ENCODE assay signal across 8 cellular contexts in genomic region chr10:93541402-93542357, GRCh38. TPM values are rescaled to one million over a fixed set of nuclear protein-coding genes. Genes with fewer than 3 reads are reported as not detected.
DNase-seq lines count a peak whose midpoint lies in the region; ATAC-seq, FAIRE-seq and TF ChIP-seq lines count a peak whose summit lies in the region.

No MANE protein-coding gene starts in this region.

- peak; percentile 29 for DNase-seq in AG10803 (ENCODE audit: low read depth)
- DNase-seq in H54 (ENCODE audit: insufficient read length, low spot score): peak; percentile 58
- DNase-seq in T-helper 17 cell: peak in 1 of 3 donors; percentile 8
- peak; percentile 65 for DNase-seq in fibroblast of pulmonary artery (ENCODE audit: low read depth)
- DNase-seq in posterior vena cava (ENCODE audit: low spot score): peak; percentile 86
- no peak for DNase-seq in activated gamma-delta T cell treated with Interleukin-2 at 50 U/mL for 16 hours

- no peaks in the 10 kb centered on the region for H3K36me3 Mint-ChIP-seq in T-helper 17 cell (ENCODE audit: low read depth)

- peak overlapping the region; percentile 34 for H3K4me3 ChIP-seq in AG10803 (ENCODE audit: low read length)
- peak overlapping the region; percentile 41 for H3K4me3 ChIP-seq in fibroblast of pulmonary artery (replicated peaks; ENCODE audit: low read depth, low read length)

- TF ChIP-seq CTCF in AG10803 (conservative IDR thresholded peaks at IDR 0.05; ENCODE audit: low read length) (peak; percentile 86), fibroblast of pulmonary artery (IDR thresholded peaks at IDR 0.05; ENCODE audit: low read length, missing control alignments) (peak; percentile 94)

- no peak overlapping the region for H3K4me3 Mint-ChIP-seq in T-helper 17 cell

- peaks cover 26% of the 10 kb centered on the region for H3K27me3 Mint-ChIP-seq in T-helper 17 cell

- intact Hi-C loops in posterior vena cava (cut with DNase I): no loop called here

- no peak for FAIRE-seq in H54 (lab: Jason Lieb, UNC)

- no peak overlapping the region for H3K27ac Mint-ChIP-seq in T-helper 17 cell

- no peaks in the 10 kb centered on the region for H3K9me3 ChIP-seq in T-helper 17 cell (ENCODE audit: control insufficient read depth, low read length, poor library complexity, severe bottlenecking)

- peak; percentile 45 for ATAC-seq in T-helper 17 cell
- no peak for ATAC-seq in HG03432 (IDR thresholded peaks at IDR 0.05; ENCODE audit: unreplicated experiment)
- ATAC-seq in HG02852 (IDR thresholded peaks at IDR 0.05; ENCODE audit: unreplicated experiment): no peak

- no peak for TF ChIP-seq POLR2A in H54 (IDR thresholded peaks at IDR 0.05; ENCODE audit: low read depth, low read length)

- H3K4me1 Mint-ChIP-seq in T-helper 17 cell: peaks cover 5% of the 10 kb centered on the region

RNA-seq across cellular contexts. Expression of gene FFAR4, which starts 24.8 kb away (rescaled TPM):
- total RNA-seq in T-helper 17 cell: not detected
- under 1 TPM; 0.14 to 0.56 TPM for total RNA-seq in posterior vena cava

RNA-seq across cellular contexts. Expression of gene CEP55, which starts 45.3 kb away (rescaled TPM):
- total RNA-seq in T-helper 17 cell: under 1 TPM; 0.27 to 0.63 TPM
- total RNA-seq in posterior vena cava: 1 to 10 TPM in 1 of 2 donors, under 1 TPM in 1; 0.48 to 1.1 TPM

RNA-seq across cellular contexts. Expression of gene RBP4, which starts 59.4 kb away (rescaled TPM):
- total RNA-seq in T-helper 17 cell (not detected), posterior vena cava (1 to 10 TPM; 3.1 to 3.2 TPM)

RNA-seq across cellular contexts. Expression of gene MYOF, which starts 59.5 kb away (rescaled TPM):
- total RNA-seq in T-helper 17 cell (1 to 10 TPM in 1 of 2 donors, under 1 TPM in 1; 0.81 to 1.6 TPM), posterior vena cava (100 to 1,000 TPM; 182 to 227 TPM)

Comparison
In these comparisons a context has a peak if more than half of its experiments do, and no peak if none do; other contexts are left out.
1. RNA of gene RBP4, which starts 59.4 kb away (total RNA-seq): 3.1 to 3.2 TPM in posterior vena cava; not detected in T-helper 17 cell; every median in the first group is over 4 times any median in the second.